8 cellular contexts compared by ENCODE assay signal in the genomic region with DNA sequence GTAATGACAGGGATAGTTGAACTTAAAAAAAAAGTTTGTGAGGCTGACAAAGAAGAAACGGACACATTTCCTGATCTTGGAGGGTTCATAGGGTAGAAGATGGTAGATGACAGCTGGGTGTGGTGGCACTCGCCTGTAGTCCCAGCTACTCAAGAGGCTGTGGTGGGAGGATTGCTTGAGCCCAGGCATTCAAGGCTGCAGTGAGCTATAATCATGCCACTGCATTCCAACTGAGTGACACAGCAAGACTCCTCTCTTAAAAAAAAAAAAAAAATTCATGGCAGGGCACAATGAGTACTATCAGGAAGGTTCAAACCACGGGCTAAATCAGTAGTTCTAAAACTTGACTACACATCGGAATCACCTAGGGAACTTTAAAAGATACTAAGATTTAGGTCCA. TPM values are rescaled to one million over a fixed set of nuclear protein-coding genes. Genes with fewer than 3 reads are reported as not detected.
DNase-seq lines count a peak whose midpoint lies in the region; ATAC-seq and TF ChIP-seq lines count a peak whose summit lies in the region.

No MANE protein-coding gene starts in this region.

- peak in 1 of 2 experiments; percentile 51 for DNase-seq in HAP-1 (ENCODE audit: low spot score in 2 of 2)
- DNase-seq in esophagus squamous epithelium (lab: John Stamatoyannopoulos, UW) = no peak
- DNase-seq in osteocyte (ENCODE audit: extremely low spot score, unreplicated experiment) = no peak
- no peak for DNase-seq in NCI-H510A treated with DMSO at 0.1 percent for 48 hours (lab: John Stamatoyannopoulos, UW)
- DNase-seq in activated CD4-positive, alpha-beta T cell treated with anti-CD3 and anti-CD28 coated beads, Interleukin-2, amount 50 U/mL, for 48 hours = no peak

- WGBS in esophagus squamous epithelium, 2 donors = 23 to 29% methylated on average over 4 of the region's 4 CpGs

- in situ Hi-C loops in HAP-1 (cut with MboI; ENCODE audit: low sequenced_read_pairs) = loop anchor here (5.0 kb wide), 1 partner anchor 41 kb away; no protein-coding TSS in a partner anchor

- TF ChIP-seq POLR2A in esophagus squamous epithelium (IDR thresholded peaks at IDR 0.05) = peak in 2 of 4 donors; percentile 42 to 50

- no peaks in the 10 kb centered on the region for H3K36me3 Mint-ChIP-seq in osteocyte (ENCODE audit: unreplicated experiment)

- H3K27ac Mint-ChIP-seq in osteocyte (ENCODE audit: unreplicated experiment) = peak overlapping the region; percentile 93

- H3K27ac ChIP-seq in esophagus squamous epithelium = peak overlapping the region; percentile 96 to 99 (median 99)

- H3K27me3 ChIP-seq in HAP-1 (ENCODE audit: low read depth) = no peaks in the 10 kb centered on the region
- no peaks in the 10 kb centered on the region for H3K27me3 ChIP-seq in esophagus squamous epithelium

- ATAC-seq in SK-N-SH treated with all-trans-retinoic acid at 6 μM for 48 hours (peak; percentile 40), GM18502 (IDR thresholded peaks at IDR 0.05; ENCODE audit: poor library complexity, unreplicated experiment) (no peak), HG02840 (IDR thresholded peaks at IDR 0.05; ENCODE audit: low FRiP score, unreplicated experiment) (no peak)

- H3K4me1 ChIP-seq in HAP-1 = peaks cover 48% of the 10 kb centered on the region
- peaks cover 14 to 86% (median 41%) of the 10 kb centered on the region in 3 donors for H3K4me1 ChIP-seq in esophagus squamous epithelium

- peaks cover under 1% of the 10 kb centered on the region for H3K9me3 Mint-ChIP-seq in osteocyte (ENCODE audit: unreplicated experiment)

- peaks cover 63% of the 10 kb centered on the region for H3K4me1 Mint-ChIP-seq in osteocyte (ENCODE audit: unreplicated experiment)

- intact Hi-C loops in esophagus squamous epithelium (cut with DNase I) = no loop called here

- H3K4me3 Mint-ChIP-seq in osteocyte (ENCODE audit: unreplicated experiment) = peak overlapping the region; percentile 94

- H3K4me3 ChIP-seq in HAP-1 (peak overlapping the region; percentile 65), esophagus squamous epithelium (peak overlapping the region; percentile 70 to 85 (median 79))

- H3K36me3 ChIP-seq in HAP-1 (replicated peaks) (no peaks in the 10 kb centered on the region; the same call in 1 of the 2 replicates), esophagus squamous epithelium (no peaks in the 10 kb centered on the region)

- TF ChIP-seq CTCF in esophagus squamous epithelium (IDR thresholded peaks at IDR 0.05) (no peak), osteocyte (IDR thresholded peaks at IDR 0.05) (no peak)

- H3K9me3 ChIP-seq in HAP-1 (no peaks in the 10 kb centered on the region), esophagus squamous epithelium (no peaks in the 10 kb centered on the region)

- no peaks in the 10 kb centered on the region for H3K27me3 Mint-ChIP-seq in osteocyte (ENCODE audit: unreplicated experiment)

TF ChIP-seq in SK-N-SH treated with all-trans-retinoic acid at 6 μM for 48 hours, 23 proteins besides CTCF, POLR2A, EP300 and RAD21:
- TF ChIP-seq ISL1 (CRISPR knock-in tag; IDR thresholded peaks at IDR 0.05) = no peak
- no peak for TF ChIP-seq TSHZ2 (CRISPR knock-in tag; IDR thresholded peaks at IDR 0.05)
- no peak for TF ChIP-seq ZNF70 (CRISPR knock-in tag; IDR thresholded peaks at IDR 0.05)
- TF ChIP-seq CREB5 (CRISPR knock-in tag; IDR thresholded peaks at IDR 0.05; ENCODE audit: low read depth) = no peak
- TF ChIP-seq RARB (CRISPR knock-in tag; IDR thresholded peaks at IDR 0.05) = no peak
- TF ChIP-seq ZFP30 (CRISPR knock-in tag; IDR thresholded peaks at IDR 0.05) = no peak
- TF ChIP-seq, protein P1, sequence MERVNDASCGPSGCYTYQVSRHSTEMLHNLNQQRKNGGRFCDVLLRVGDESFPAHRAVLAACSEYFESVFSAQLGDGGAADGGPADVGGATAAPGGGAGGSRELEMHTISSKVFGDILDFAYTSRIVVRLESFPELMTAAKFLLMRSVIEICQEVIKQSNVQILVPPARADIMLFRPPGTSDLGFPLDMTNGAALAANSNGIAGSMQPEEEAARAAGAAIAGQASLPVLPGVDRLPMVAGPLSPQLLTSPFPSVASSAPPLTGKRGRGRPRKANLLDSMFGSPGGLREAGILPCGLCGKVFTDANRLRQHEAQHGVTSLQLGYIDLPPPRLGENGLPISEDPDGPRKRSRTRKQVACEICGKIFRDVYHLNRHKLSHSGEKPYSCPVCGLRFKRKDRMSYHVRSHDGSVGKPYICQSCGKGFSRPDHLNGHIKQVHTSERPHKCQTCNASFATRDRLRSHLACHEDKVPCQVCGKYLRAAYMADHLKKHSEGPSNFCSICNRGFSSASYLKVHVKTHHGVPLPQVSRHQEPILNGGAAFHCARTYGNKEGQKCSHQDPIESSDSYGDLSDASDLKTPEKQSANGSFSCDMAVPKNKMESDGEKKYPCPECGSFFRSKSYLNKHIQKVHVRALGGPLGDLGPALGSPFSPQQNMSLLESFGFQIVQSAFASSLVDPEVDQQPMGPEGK (CRISPR knock-in tag; IDR thresholded peaks at IDR 0.05; ENCODE audit: borderline replicate concordance) = no peak
- no peak for TF ChIP-seq PPARA (CRISPR knock-in tag; IDR thresholded peaks at IDR 0.05; ENCODE audit: borderline replicate concordance)
- no peak for TF ChIP-seq BACH2 (CRISPR knock-in tag; IDR thresholded peaks at IDR 0.05; ENCODE audit: borderline replicate concordance)
- no peak for TF ChIP-seq CSDC2 (CRISPR knock-in tag; IDR thresholded peaks at IDR 0.05)
- TF ChIP-seq TOX (CRISPR knock-in tag; IDR thresholded peaks at IDR 0.05; ENCODE audit: borderline replicate concordance) = no peak

RNA-seq across cellular contexts. Expression of gene MICA, which starts 2.0 kb away (rescaled TPM):
- total RNA-seq in esophagus squamous epithelium (10 to 100 TPM in 1 of 4 donors, 1 to 10 TPM in 3; 7.5 to 10.1 (median 8.8) TPM), osteocyte (32.2 and 33.0 TPM in 2 replicates)

RNA-seq across cellular contexts. Expression of gene HLA-B, which starts 44.4 kb away (rescaled TPM):
- total RNA-seq in esophagus squamous epithelium = 1,000 to 10,000 TPM in 1 of 4 donors, 100 to 1,000 TPM in 3; 193 to 1,414 (median 554) TPM
- total RNA-seq in osteocyte = 642 and 768 TPM in 2 replicates
